1 cellular context compared by ENCODE assay signal in the genomic region with DNA sequence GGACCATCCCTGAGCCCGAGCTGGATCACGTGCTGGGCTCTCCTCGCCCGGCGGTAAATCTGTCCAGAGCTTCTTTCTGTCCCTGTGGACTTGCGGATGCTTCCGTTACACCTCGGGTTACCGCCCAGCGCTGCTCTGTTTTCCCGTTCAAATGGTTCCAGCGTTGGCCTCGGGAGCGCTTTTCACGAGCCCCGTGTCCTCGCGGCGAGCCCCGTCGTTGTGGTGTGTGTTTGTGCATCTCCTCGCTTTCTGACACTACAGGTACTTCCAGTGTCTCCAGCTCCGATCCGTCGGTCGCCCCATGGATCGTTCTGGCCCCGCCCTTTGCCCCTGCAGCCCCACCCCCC.
TF ChIP-seq lines count a peak whose summit lies in the region.

No MANE protein-coding gene starts in this region.

TF ChIP-seq in GM23338, 12 proteins besides CTCF, POLR2A, EP300 and RAD21 (continued from another document):
- TF ChIP-seq, protein P1, sequence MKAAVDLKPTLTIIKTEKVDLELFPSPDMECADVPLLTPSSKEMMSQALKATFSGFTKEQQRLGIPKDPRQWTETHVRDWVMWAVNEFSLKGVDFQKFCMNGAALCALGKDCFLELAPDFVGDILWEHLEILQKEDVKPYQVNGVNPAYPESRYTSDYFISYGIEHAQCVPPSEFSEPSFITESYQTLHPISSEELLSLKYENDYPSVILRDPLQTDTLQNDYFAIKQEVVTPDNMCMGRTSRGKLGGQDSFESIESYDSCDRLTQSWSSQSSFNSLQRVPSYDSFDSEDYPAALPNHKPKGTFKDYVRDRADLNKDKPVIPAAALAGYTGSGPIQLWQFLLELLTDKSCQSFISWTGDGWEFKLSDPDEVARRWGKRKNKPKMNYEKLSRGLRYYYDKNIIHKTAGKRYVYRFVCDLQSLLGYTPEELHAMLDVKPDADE (IDR thresholded peaks at IDR 0.05), result no peak
- TF ChIP-seq EZH2phosphoT487 (IDR thresholded peaks at IDR 0.05; ENCODE audit: unreplicated experiment) (no peak), STAT1 (IDR thresholded peaks at IDR 0.05; ENCODE audit: unreplicated experiment) (no peak), POLR2AphosphoS5 (IDR thresholded peaks at IDR 0.05; ENCODE audit: low read depth) (no peak), ZNF331 (CRISPR knock-in tag; IDR thresholded peaks at IDR 0.05; ENCODE audit: low read depth) (no peak)
- TF ChIP-seq, protein P2, sequence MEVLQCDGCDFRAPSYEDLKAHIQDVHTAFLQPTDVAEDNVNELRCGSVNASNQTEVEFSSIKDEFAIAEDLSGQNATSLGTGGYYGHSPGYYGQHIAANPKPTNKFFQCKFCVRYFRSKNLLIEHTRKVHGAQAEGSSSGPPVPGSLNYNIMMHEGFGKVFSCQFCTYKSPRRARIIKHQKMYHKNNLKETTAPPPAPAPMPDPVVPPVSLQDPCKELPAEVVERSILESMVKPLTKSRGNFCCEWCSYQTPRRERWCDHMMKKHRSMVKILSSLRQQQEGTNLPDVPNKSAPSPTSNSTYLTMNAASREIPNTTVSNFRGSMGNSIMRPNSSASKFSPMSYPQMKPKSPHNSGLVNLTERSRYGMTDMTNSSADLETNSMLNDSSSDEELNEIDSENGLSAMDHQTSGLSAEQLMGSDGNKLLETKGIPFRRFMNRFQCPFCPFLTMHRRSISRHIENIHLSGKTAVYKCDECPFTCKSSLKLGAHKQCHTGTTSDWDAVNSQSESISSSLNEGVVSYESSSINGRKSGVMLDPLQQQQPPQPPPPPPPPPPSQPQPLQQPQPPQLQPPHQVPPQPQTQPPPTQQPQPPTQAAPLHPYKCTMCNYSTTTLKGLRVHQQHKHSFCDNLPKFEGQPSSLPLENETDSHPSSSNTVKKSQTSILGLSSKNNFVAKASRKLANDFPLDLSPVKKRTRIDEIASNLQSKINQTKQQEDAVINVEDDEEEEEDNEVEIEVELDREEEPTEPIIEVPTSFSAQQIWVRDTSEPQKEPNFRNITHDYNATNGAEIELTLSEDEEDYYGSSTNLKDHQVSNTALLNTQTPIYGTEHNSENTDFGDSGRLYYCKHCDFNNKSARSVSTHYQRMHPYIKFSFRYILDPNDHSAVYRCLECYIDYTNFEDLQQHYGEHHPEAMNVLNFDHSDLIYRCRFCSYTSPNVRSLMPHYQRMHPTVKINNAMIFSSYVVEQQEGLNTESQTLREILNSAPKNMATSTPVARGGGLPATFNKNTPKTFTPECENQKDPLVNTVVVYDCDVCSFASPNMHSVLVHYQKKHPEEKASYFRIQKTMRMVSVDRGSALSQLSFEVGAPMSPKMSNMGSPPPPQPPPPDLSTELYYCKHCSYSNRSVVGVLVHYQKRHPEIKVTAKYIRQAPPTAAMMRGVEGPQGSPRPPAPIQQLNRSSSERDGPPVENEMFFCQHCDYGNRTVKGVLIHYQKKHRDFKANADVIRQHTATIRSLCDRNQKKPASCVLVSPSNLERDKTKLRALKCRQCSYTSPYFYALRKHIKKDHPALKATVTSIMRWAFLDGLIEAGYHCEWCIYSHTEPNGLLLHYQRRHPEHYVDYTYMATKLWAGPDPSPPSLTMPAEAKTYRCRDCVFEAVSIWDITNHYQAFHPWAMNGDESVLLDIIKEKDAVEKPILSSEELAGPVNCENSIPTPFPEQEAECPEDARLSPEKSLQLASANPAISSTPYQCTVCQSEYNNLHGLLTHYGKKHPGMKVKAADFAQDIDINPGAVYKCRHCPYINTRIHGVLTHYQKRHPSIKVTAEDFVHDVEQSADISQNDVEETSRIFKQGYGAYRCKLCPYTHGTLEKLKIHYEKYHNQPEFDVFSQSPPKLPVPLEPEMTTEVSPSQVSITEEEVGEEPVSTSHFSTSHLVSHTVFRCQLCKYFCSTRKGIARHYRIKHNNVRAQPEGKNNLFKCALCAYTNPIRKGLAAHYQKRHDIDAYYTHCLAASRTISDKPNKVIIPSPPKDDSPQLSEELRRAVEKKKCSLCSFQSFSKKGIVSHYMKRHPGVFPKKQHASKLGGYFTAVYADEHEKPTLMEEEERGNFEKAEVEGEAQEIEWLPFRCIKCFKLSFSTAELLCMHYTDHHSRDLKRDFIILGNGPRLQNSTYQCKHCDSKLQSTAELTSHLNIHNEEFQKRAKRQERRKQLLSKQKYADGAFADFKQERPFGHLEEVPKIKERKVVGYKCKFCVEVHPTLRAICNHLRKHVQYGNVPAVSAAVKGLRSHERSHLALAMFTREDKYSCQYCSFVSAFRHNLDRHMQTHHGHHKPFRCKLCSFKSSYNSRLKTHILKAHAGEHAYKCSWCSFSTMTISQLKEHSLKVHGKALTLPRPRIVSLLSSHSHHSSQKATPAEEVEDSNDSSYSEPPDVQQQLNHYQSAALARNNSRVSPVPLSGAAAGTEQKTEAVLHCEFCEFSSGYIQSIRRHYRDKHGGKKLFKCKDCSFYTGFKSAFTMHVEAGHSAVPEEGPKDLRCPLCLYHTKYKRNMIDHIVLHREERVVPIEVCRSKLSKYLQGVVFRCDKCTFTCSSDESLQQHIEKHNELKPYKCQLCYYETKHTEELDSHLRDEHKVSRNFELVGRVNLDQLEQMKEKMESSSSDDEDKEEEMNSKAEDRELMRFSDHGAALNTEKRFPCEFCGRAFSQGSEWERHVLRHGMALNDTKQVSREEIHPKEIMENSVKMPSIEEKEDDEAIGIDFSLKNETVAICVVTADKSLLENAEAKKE (CRISPR knock-in tag; IDR thresholded peaks at IDR 0.05), result no peak
